8 cellular contexts compared by ENCODE assay signal in the genomic region with DNA sequence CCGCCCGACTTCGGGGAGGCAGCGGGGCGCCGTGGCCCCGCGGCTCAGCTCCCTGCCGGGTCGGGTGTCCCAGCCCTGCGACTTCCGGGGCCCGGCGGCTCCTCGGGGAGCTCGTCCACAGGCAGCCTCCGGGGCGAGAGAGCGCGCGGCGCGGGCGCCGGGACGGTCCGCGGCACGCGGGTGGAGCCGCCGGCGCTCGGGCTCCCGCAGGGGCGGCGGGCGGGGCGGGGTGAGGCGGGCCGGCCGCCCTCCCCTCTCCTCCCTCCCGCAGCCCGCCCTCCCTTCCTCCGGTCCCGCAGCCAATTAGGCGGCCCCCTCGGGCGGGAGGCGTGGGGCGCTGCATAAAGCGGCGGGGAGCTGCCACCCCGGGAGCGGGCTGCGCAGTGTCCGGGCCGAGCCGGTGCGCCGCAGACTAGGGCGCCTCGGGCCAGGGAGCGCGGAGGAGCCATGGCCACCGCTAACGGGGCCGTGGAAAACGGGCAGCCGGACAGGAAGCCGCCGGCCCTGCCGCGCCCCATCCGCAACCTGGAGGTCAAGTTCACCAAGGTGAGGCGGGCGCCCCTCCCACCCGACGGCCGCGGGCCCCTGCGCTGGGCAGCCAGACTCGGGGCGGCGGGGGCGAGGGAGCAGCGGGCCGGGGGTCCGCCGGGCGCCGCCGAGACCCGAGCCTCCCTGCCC. TPM values are rescaled to one million over a fixed set of nuclear protein-coding genes. Genes with fewer than 3 reads are reported as not detected.
DNase-seq lines count a peak whose midpoint lies in the region; ATAC-seq and TF ChIP-seq lines count a peak whose summit lies in the region.

A gene (plus strand): TSS at position 371 of the 678 bp plus-strand sequence. CDS start 77 bp downstream, at position 448.

- H3K4me1 Mint-ChIP-seq in activated CD8-positive, alpha-beta memory T cell treated with anti-CD3 and anti-CD28 coated beads, Interleukin-2, amount 10 ng/mL, durations not matched to agents 7 days and 5 days: peaks cover 7% of the 10 kb centered on the region
- H3K4me1 Mint-ChIP-seq in MCF 10A (ENCODE audit: insufficient read depth, unreplicated experiment): no peaks in the 10 kb centered on the region

- TF ChIP-seq CTCF in MCF 10A (IDR thresholded peaks at IDR 0.05; ENCODE audit: unreplicated experiment): no peak

- H3K9me3 Mint-ChIP-seq in activated CD8-positive, alpha-beta memory T cell treated with anti-CD3 and anti-CD28 coated beads, Interleukin-2, amount 10 ng/mL, durations not matched to agents 7 days and 5 days (ENCODE audit: low read depth): no peaks in the 10 kb centered on the region
- H3K9me3 Mint-ChIP-seq in MCF 10A (ENCODE audit: unreplicated experiment): no peaks in the 10 kb centered on the region

- intact Hi-C loops in MCF 10A (cut with micrococcal nuclease): loop anchor here (5.0 kb wide), 1 partner anchor 38 kb away; a partner anchor contains a TSS
- intact Hi-C loops in left colon (cut with DNase I, micrococcal nuclease): no loop called here

- DNase-seq in activated CD8-positive, alpha-beta memory T cell treated with anti-CD3 and anti-CD28 coated beads, Interleukin-2, amount 10 ng/mL, durations not matched to agents 7 days and 5 days: no peak
- DNase-seq in activated CD8-positive, alpha-beta memory T cell treated with anti-CD3 and anti-CD28 coated beads, Interleukin-2, amount 50 U/mL, for 4 hours: no peak
- DNase-seq in MV-4-11 (lab: John Stamatoyannopoulos, UW) (peak; percentile 18), MCF 10A (ENCODE audit: unreplicated experiment) (peak; percentile 81), left colon (no peak), stromal cell of bone marrow (ENCODE audit: low read depth) (peak; percentile 27), NCI-H345 (lab: John Stamatoyannopoulos, UW) (no peak), islet precursor cell (no peak)

- CTCF ChIA-PET in activated CD8-positive, alpha-beta memory T cell treated with anti-CD3 and anti-CD28 coated beads, Interleukin-2, amount 10 ng/mL, durations not matched to agents 7 days and 5 days (lab: Charles Lee): no interaction called here
- CTCF ChIA-PET in MCF 10A (lab: Yijun Ruan, JAX): interaction anchor here (0.7 to 0.9 kb wide), 2 partner anchors 8 to 39 kb away, joined by 3 to 4 read pairs; no protein-coding TSS in a partner anchor

- H3K27me3 Mint-ChIP-seq in activated CD8-positive, alpha-beta memory T cell treated with anti-CD3 and anti-CD28 coated beads, Interleukin-2, amount 10 ng/mL, durations not matched to agents 7 days and 5 days: peaks cover 75% of the 10 kb centered on the region
- no peaks in the 10 kb centered on the region for H3K27me3 Mint-ChIP-seq in MCF 10A (ENCODE audit: insufficient read depth, unreplicated experiment)

- POLR2A ChIA-PET in MCF 10A (lab: Yijun Ruan, JAX): interaction anchor here (0.7 kb wide), 2 partner anchors 20 to 114 kb away, joined by 3 read pairs; no protein-coding TSS in a partner anchor

- BruUV-seq in MCF 10A (replicated peaks; lab: Mats Ljungman, UMichigan): no TSS peak

- H3K4me3 Mint-ChIP-seq in activated CD8-positive, alpha-beta memory T cell treated with anti-CD3 and anti-CD28 coated beads, Interleukin-2, amount 10 ng/mL, durations not matched to agents 7 days and 5 days: peak within 1 kb of the TSS; percentile 45
- H3K4me3 Mint-ChIP-seq in MCF 10A (ENCODE audit: unreplicated experiment): peak within 1 kb of the TSS; percentile 63

- no peaks in the 10 kb centered on the region for H3K36me3 Mint-ChIP-seq in activated CD8-positive, alpha-beta memory T cell treated with anti-CD3 and anti-CD28 coated beads, Interleukin-2, amount 10 ng/mL, durations not matched to agents 7 days and 5 days
- H3K36me3 Mint-ChIP-seq in MCF 10A (ENCODE audit: insufficient read depth, unreplicated experiment): peaks cover 6% of the 10 kb centered on the region

- peak; percentile 63 for ATAC-seq in activated CD8-positive, alpha-beta memory T cell treated with anti-CD3 and anti-CD28 coated beads, Interleukin-2, amount 10 ng/mL, durations not matched to agents 7 days and 5 days
- peak; percentile 42 for ATAC-seq in left colon

- no peak within 1 kb of the TSS for H3K27ac Mint-ChIP-seq in activated CD8-positive, alpha-beta memory T cell treated with anti-CD3 and anti-CD28 coated beads, Interleukin-2, amount 10 ng/mL, durations not matched to agents 7 days and 5 days
- no peak within 1 kb of the TSS for H3K27ac Mint-ChIP-seq in MCF 10A (ENCODE audit: low read depth, unreplicated experiment)

RNA-seq across cellular contexts. Expression of the gene that starts here (rescaled TPM):
- total RNA-seq in activated CD8-positive, alpha-beta memory T cell treated with anti-CD3 and anti-CD28 coated beads, Interleukin-2, amount 10 ng/mL, durations not matched to agents 7 days and 5 days: not detected
- total RNA-seq in MCF 10A (2022) (3.4 and 4.3 TPM in 2 replicates), left colon (1 to 10 TPM; 3.9 to 5.4 TPM)

Comparison
In these comparisons a context has a peak if more than half of its experiments do, and no peak if none do; other contexts are left out.
1. Peak in ATAC-seq in activated CD8-positive, alpha-beta memory T cell treated with anti-CD3 and anti-CD28 coated beads, Interleukin-2, amount 10 ng/mL, durations not matched to agents 7 days and 5 days; RNA of the gene not detected or under 1 TPM.
2. DNase-seq: peak in MV-4-11 (single experiment), MCF 10A (single experiment) and stromal cell of bone marrow (single experiment); none in activated CD8-positive, alpha-beta memory T cell treated with anti-CD3 and anti-CD28 coated beads, Interleukin-2, amount 10 ng/mL, durations not matched to agents 7 days and 5 days (single experiment), activated CD8-positive, alpha-beta memory T cell treated with anti-CD3 and anti-CD28 coated beads, Interleukin-2, amount 50 U/mL, for 4 hours (single experiment), left colon (0 of 2), NCI-H345 (single experiment) and islet precursor cell (single experiment).